In the genomic region with DNA sequence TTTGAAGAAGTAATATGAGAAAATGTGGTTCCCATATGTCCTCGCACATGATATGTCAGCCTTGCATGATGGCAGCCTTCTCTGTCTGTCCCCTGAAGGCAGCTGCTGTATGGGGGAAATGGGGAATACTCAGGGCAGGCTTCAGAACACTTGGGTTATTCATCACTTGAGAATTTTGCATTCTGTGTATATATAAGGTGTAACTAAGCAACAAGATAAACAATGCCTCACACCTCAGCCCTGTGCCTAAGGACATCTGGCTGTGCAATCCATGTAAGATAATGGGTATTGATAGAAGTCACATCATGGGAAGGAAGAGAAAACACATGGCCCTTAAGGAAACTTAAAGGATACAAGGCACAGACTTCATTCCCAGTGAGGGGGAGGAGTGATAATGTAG, we compare ENCODE assay signal across 16 cellular contexts. TPM values are rescaled to one million over a fixed set of nuclear protein-coding genes. Genes with fewer than 3 reads are reported as not detected.
DNase-seq lines count a peak whose midpoint lies in the region; ATAC-seq and TF ChIP-seq lines count a peak whose summit lies in the region.
"Had no signal": no experiment of that assay in that cellular context is flagged by ENCODE, and none has a peak within 500 bp of the region (broad histone marks: within the 10 kb centered on the region; RNA-seq: fewer than 3 reads in every experiment).

No MANE protein-coding gene starts in this region.

- no peaks in the 10 kb centered on the region for H3F3A ChIP-seq in PC-3 (ENCODE audit: low read length, unreplicated experiment)

- POLR2A ChIA-PET in PC-3 (lab: Charles Lee; ENCODE audit: unreplicated experiment) = no interaction called here

- no peak overlapping the region for H3K4me2 ChIP-seq in PC-3 (ENCODE audit: low read length)

- H3K4me3 ChIP-seq in PC-3 (ENCODE audit: low read length) (no peak overlapping the region), mucosa of descending colon (no peak overlapping the region)

- no peaks in the 10 kb centered on the region for H3K79me2 ChIP-seq in PC-3 (ENCODE audit: low read length)

- H3K4me1 ChIP-seq in PC-3 (ENCODE audit: insufficient read depth, low read length) = peaks cover 11% of the 10 kb centered on the region; the same call in 1 of the 2 replicates
- H3K4me1 ChIP-seq in mucosa of descending colon (ENCODE audit: low read depth) = no peaks in the 10 kb centered on the region

- H2AFZ ChIP-seq in PC-3 (ENCODE audit: low read length) = no peak overlapping the region

- ATAC-seq in PC-3 = peak; percentile 88
- ATAC-seq in mucosa of descending colon = peak; percentile 76
- ATAC-seq in GM18873 (IDR thresholded peaks at IDR 0.05; ENCODE audit: low FRiP score, unreplicated experiment) = no peak
- ATAC-seq: activated T-cell treated with anti-CD3 and anti-CD28 coated beads, Interleukin-2, amount 50 U/mL, for 72 hours; esophagus mucosa; left ventricle myocardium superior; stimulated activated naive B cell treated with anti-CD40 and anti-IgM and Interleukin-4, amounts not matched to agents 10 μg/mL and 1 μg/mL and 100 μg/mL, for 72 hours had no signal

- no TSS peak for BruUV-seq in PC-3 (replicated peaks; lab: Mats Ljungman, UMichigan)

- no peak for TF ChIP-seq POLR2A in erythroblast (IDR thresholded peaks at IDR 0.05; ENCODE audit: low read length)

- no peaks in the 10 kb centered on the region for H3K36me3 ChIP-seq in PC-3 (ENCODE audit: low read depth, low read length)
- no peaks in the 10 kb centered on the region for H3K36me3 ChIP-seq in mucosa of descending colon (ENCODE audit: low read depth)
- H3K36me3 ChIP-seq: neutrophil had no signal

- H3K9me2 ChIP-seq in PC-3 (replicated peaks; ENCODE audit: low read length) = no peaks in the 10 kb centered on the region

- intact Hi-C loops in PC-3 (cut with micrococcal nuclease) (no loop called here), mucosa of descending colon (cut with DNase I, micrococcal nuclease) (no loop called here), cardiac septum (cut with DNase I) (no loop called here)

- H3K27me3 ChIP-seq in PC-3 (ENCODE audit: low read length) = no peaks in the 10 kb centered on the region
- H3K27me3 ChIP-seq: neutrophil had no signal

- 0 out of 2 replicates have a peak overlapping the region, but pooled peaks have one; percentile 27 for H3K27ac ChIP-seq in PC-3 (ENCODE audit: low read length)
- H3K27ac ChIP-seq: neutrophil had no signal

- no peaks in the 10 kb centered on the region for H4K20me1 ChIP-seq in PC-3 (ENCODE audit: low read length)

- CTCF ChIA-PET in PC-3 (lab: Charles Lee) = no interaction called here

- TF ChIP-seq CTCF in PC-3 (conservative IDR thresholded peaks at IDR 0.05; ENCODE audit: low read depth, low read length) = no peak
- no peak for TF ChIP-seq CTCF in mucosa of descending colon (IDR thresholded peaks at IDR 0.05)

- H3K9me3 ChIP-seq in PC-3 (ENCODE audit: low read length) (no peaks in the 10 kb centered on the region), mucosa of descending colon (no peaks in the 10 kb centered on the region)
- H3K9me3 ChIP-seq: neutrophil had no signal

- DNase-seq in ELF-1 (ENCODE audit: low read depth, low spot score) (peak; percentile 14), PC-3 (peak; percentile 69), erythroblast (lab: John Stamatoyannopoulos, UW) (peak; percentile 44 to 72), mucosa of descending colon (no peak), activated T-cell treated with anti-CD3 and anti-CD28 coated beads for 4 hours (no peak), cardiac septum (ENCODE audit: low spot score) (no peak)
- no peak for DNase-seq in activated T-cell treated with anti-CD3 and anti-CD28 coated beads, Interleukin-2, amount 50 U/mL, for 1 hour
- DNase-seq: activated CD4-positive, CD25-positive, alpha-beta regulatory T cell treated with anti-CD3 and anti-CD28 coated beads, Interleukin-2, amount 50 U/mL, for 72 hours; activated T-cell treated with anti-CD3 and anti-CD28 coated beads, Interleukin-2, amount 50 U/mL, for 72 hours; CD4-positive, CD25-positive, alpha-beta regulatory T cell; central memory CD4-positive, alpha-beta T cell; left ventricle myocardium superior; stimulated activated naive B cell treated with anti-CD40 and anti-IgM and Interleukin-4, amounts not matched to agents 10 μg/mL and 1 μg/mL and 100 μg/mL, for 72 hours had no signal

- no peak overlapping the region for H3K9ac ChIP-seq in PC-3 (ENCODE audit: low read length)

RNA-seq across cellular contexts. Expression of gene RAB27B, which starts 52.4 kb away (rescaled TPM):
- total RNA-seq in PC-3 (2014; rRNA removed) (10.3 and 13.2 TPM in 2 replicates), mucosa of descending colon (10 to 100 TPM in 2 of 3 donors, 1 to 10 TPM in 1; 3.3 to 14.9 (median 10.6) TPM), cardiac septum (0.08 TPM)

Comparison
In these comparisons a context has a peak if more than half of its experiments do, and no peak if none do; other contexts are left out.
1. DNase-seq: peak in ELF-1 (single experiment), PC-3 (single experiment) and erythroblast (2 of 2); none in mucosa of descending colon (0 of 3), activated T-cell treated with anti-CD3 and anti-CD28 coated beads for 4 hours (single experiment), activated T-cell treated with anti-CD3 and anti-CD28 coated beads, Interleukin-2, amount 50 U/mL, for 1 hour (single experiment) and cardiac septum (single experiment).